In genomic region chr7:134729895-134730294, GRCh38 we compare ENCODE assay signal across 14 cellular contexts. TPM values are rescaled to one million over a fixed set of nuclear protein-coding genes. Genes with fewer than 3 reads are reported as not detected.
DNase-seq lines count a peak whose midpoint lies in the region; ATAC-seq and TF ChIP-seq lines count a peak whose summit lies in the region.
"Had no signal": no experiment of that assay in that cellular context is flagged by ENCODE, and none has a peak within 500 bp of the region (broad histone marks: within the 10 kb centered on the region; RNA-seq: fewer than 3 reads in every experiment).

No MANE protein-coding gene starts in this region.

- CTCF ChIA-PET in IMR-90 (lab: Yijun Ruan, JAX), result interaction anchor here (0.6 kb wide), 1 partner anchor 38 kb away, joined by 3 read pairs; no protein-coding TSS in a partner anchor

- peak overlapping the region; percentile 69; the same call in 2 of the 3 replicates for H2BK15ac ChIP-seq in IMR-90 (ENCODE audit: low read depth, low read length)

- in situ Hi-C loops in IMR-90 (cut with MboI; ENCODE audit: low sequenced_read_pairs) (no loop called here), KBM-7 (cut with MboI; ENCODE audit: low pct_unique_long_range_greater_than_20kb, low sequenced_read_pairs) (no loop called here)

- H3K9me3 Mint-ChIP-seq in stimulated activated effector memory CD8-positive, alpha-beta T cell treated with anti-CD3 and anti-CD28 coated beads, Interleukin-12 subunit alpha, Interleukin-12 subunit beta, amount 100 ng/mL, for 72 hours, result no peaks in the 10 kb centered on the region
- H3K9me3 Mint-ChIP-seq: activated naive CD4-positive, alpha-beta T cell treated with anti-CD3 and anti-CD28 coated beads, Interleukin-2, amount 50 U/mL, for 24 hours had no signal

- H4K8ac ChIP-seq in IMR-90 (ENCODE audit: low read depth in 2 of 2, low read length in 2 of 2), result peak overlapping the region; percentile 61 to 65; a peak in 3 of 4 replicates

- no peaks in the 10 kb centered on the region for H4K20me1 ChIP-seq in IMR-90 (ENCODE audit: insufficient read depth, low read length)

- dilution Hi-C loops in IMR-90 (cut with HindIII; ENCODE audit: low sequenced_read_pairs, unreplicated experiment), result no loop called here

- no peak overlapping the region for H3K4me3 Mint-ChIP-seq in stimulated activated effector memory CD8-positive, alpha-beta T cell treated with anti-CD3 and anti-CD28 coated beads, Interleukin-12 subunit alpha, Interleukin-12 subunit beta, amount 100 ng/mL, for 72 hours
- H3K4me3 Mint-ChIP-seq: activated naive CD4-positive, alpha-beta T cell treated with anti-CD3 and anti-CD28 coated beads, Interleukin-2, amount 50 U/mL, for 24 hours; CD14-positive monocyte; memory B cell had no signal

- peak overlapping the region; percentile 96 for H2BK20ac ChIP-seq in IMR-90 (ENCODE audit: low read depth, low read length)

- H3K9ac ChIP-seq in IMR-90 (ENCODE audit: low read depth, low read length) (peak overlapping the region; percentile 52), mucosa of rectum (ENCODE audit: low read depth in 1 of 2, low read length in 2 of 2) (no peak overlapping the region)

- POLR2A ChIA-PET in IMR-90 (lab: Charles Lee; ENCODE audit: unreplicated experiment), result no interaction called here

- peak overlapping the region; percentile 77 for H4K5ac ChIP-seq in IMR-90 (ENCODE audit: low read depth, low read length)

- H3K27ac ChIP-seq in IMR-90 (ENCODE audit: insufficient read depth, low read length) (peak overlapping the region; percentile 79; the same call in 1 of the 2 replicates), coronary artery (peak overlapping the region; percentile 84 to 92), mucosa of rectum (ENCODE audit: low read depth in 2 of 2, low read length in 2 of 2) (peak overlapping the region; percentile 45 to 64)

- H2AK9ac ChIP-seq in IMR-90 (replicated peaks; ENCODE audit: low read depth, low read length, poor library complexity), result peak overlapping the region; percentile 43

- no peak for TF ChIP-seq POLR2A in IMR-90 (IDR thresholded peaks at IDR 0.05; ENCODE audit: low read depth, low read length)

- H3K27ac Mint-ChIP-seq in stimulated activated effector memory CD8-positive, alpha-beta T cell treated with anti-CD3 and anti-CD28 coated beads, Interleukin-12 subunit alpha, Interleukin-12 subunit beta, amount 100 ng/mL, for 72 hours, result no peak overlapping the region
- H3K27ac Mint-ChIP-seq: activated naive CD4-positive, alpha-beta T cell treated with anti-CD3 and anti-CD28 coated beads, Interleukin-2, amount 50 U/mL, for 24 hours; CD14-positive monocyte; memory B cell had no signal

- H3K18ac ChIP-seq in IMR-90 (ENCODE audit: low read depth, low read length), result peak overlapping the region; percentile 68

- H3K23ac ChIP-seq in IMR-90 (ENCODE audit: low read depth, low read length), result peak overlapping the region; percentile 96

- no TSS peak for BruUV-seq in IMR-90 (replicated peaks; lab: Mats Ljungman, UMichigan)

- peaks cover 22% of the 10 kb centered on the region for H3K4me1 Mint-ChIP-seq in stimulated activated effector memory CD8-positive, alpha-beta T cell treated with anti-CD3 and anti-CD28 coated beads, Interleukin-12 subunit alpha, Interleukin-12 subunit beta, amount 100 ng/mL, for 72 hours
- H3K4me1 Mint-ChIP-seq: activated naive CD4-positive, alpha-beta T cell treated with anti-CD3 and anti-CD28 coated beads, Interleukin-2, amount 50 U/mL, for 24 hours; CD14-positive monocyte; memory B cell had no signal

- 0 out of 2 replicates have a peak overlapping the region, but pooled peaks have one; percentile 95 for H2AK5ac ChIP-seq in IMR-90 (ENCODE audit: low read depth, low read length)

- H4K91ac ChIP-seq in IMR-90 (ENCODE audit: insufficient read depth, low read depth, low read length), result peak overlapping the region; percentile 87

- no peaks in the 10 kb centered on the region for H3K27me3 ChIP-seq in IMR-90 (ENCODE audit: control insufficient read depth, insufficient read depth, low read length)
- no peaks in the 10 kb centered on the region for H3K27me3 ChIP-seq in mucosa of rectum (ENCODE audit: control insufficient read depth in 2 of 2, insufficient read depth in 2 of 2, low read length in 2 of 2)
- H3K27me3 ChIP-seq: dorsolateral prefrontal cortex had no signal

- peak overlapping the region; percentile 98 for H2BK120ac ChIP-seq in IMR-90 (ENCODE audit: low read depth, low read length)

- H3K79me1 ChIP-seq in IMR-90 (ENCODE audit: low read depth in 1 of 2, low read length in 2 of 2), result peaks cover 0 to 37% of the 10 kb centered on the region in 2 experiments; a peak in 2 of 4 replicates

- no peaks in the 10 kb centered on the region for H3K9me3 ChIP-seq in IMR-90 (ENCODE audit: control insufficient read depth, insufficient read depth, low read length)
- H3K9me3 ChIP-seq in mucosa of rectum (ENCODE audit: control insufficient read depth in 2 of 2, low read length in 2 of 2), result no peaks in the 10 kb centered on the region

- TF ChIP-seq CTCF in IMR-90 (conservative IDR thresholded peaks at IDR 0.05; ENCODE audit: low read depth, low read length) (no peak), coronary artery (IDR thresholded peaks at IDR 0.05) (no peak)

- H2BK5ac ChIP-seq in IMR-90 (ENCODE audit: low read depth, low read length, poor library complexity, severe bottlenecking), result peak overlapping the region; percentile 88

- intact Hi-C loops in IMR-90 (cut with micrococcal nuclease), result no loop called here

- H3K36me3 Mint-ChIP-seq in stimulated activated effector memory CD8-positive, alpha-beta T cell treated with anti-CD3 and anti-CD28 coated beads, Interleukin-12 subunit alpha, Interleukin-12 subunit beta, amount 100 ng/mL, for 72 hours, result peaks cover 8% of the 10 kb centered on the region
- H3K36me3 Mint-ChIP-seq: CD14-positive monocyte, memory B cell had no signal

- no peaks in the 10 kb centered on the region for H3K36me3 ChIP-seq in IMR-90 (ENCODE audit: control insufficient read depth, insufficient read depth, low read length)
- no peaks in the 10 kb centered on the region for H3K36me3 ChIP-seq in mucosa of rectum (ENCODE audit: control insufficient read depth in 2 of 2, insufficient read depth in 2 of 2, low read length in 2 of 2)

- ATAC-seq in IMR-90 (ENCODE audit: low read depth), result peak; percentile 62
- ATAC-seq in stimulated activated effector memory CD8-positive, alpha-beta T cell treated with anti-CD3 and anti-CD28 coated beads, Interleukin-12 subunit alpha, Interleukin-12 subunit beta, amount 100 ng/mL, for 72 hours, result peak; percentile 11

- peak overlapping the region; percentile 90 for H3K56ac ChIP-seq in IMR-90 (ENCODE audit: extremely low read depth, insufficient read depth, low read length)

- no peak overlapping the region; the same call in 1 of the 2 replicates for H3K4me3 ChIP-seq in IMR-90 (ENCODE audit: insufficient read depth, low read depth, low read length)
- H3K4me3 ChIP-seq in coronary artery, result peak overlapping the region; percentile 38
- H3K4me3 ChIP-seq in mucosa of rectum (ENCODE audit: low read length in 2 of 2), result no peak overlapping the region
- H3K4me3 ChIP-seq: dorsolateral prefrontal cortex had no signal

- peak overlapping the region; percentile 86 for H2AFZ ChIP-seq in IMR-90 (replicated peaks; ENCODE audit: low read length, poor library complexity)

- peaks cover 22% of the 10 kb centered on the region for H3K4me1 ChIP-seq in IMR-90 (ENCODE audit: control insufficient read depth, insufficient read depth, low read length)
- no peaks in the 10 kb centered on the region for H3K4me1 ChIP-seq in mucosa of rectum (ENCODE audit: control insufficient read depth in 2 of 2, insufficient read depth in 2 of 2, low read length in 2 of 2)

- WGBS in IMR-90 (ENCODE audit: extremely low coverage in 2 of 2, insufficient read length in 1 of 2), 2 experiments, result no CpG with 5 or more reads among the region's 4 CpGs

- DNase-seq in IMR-90 (peak; percentile 29), coronary artery (ENCODE audit: low spot score) (no peak), NCI-H1092 (lab: John Stamatoyannopoulos, UW) (no peak), SHP77 (lab: John Stamatoyannopoulos, UW) (no peak), KBM-7 (no peak)
- DNase-seq in stimulated activated effector memory CD8-positive, alpha-beta T cell treated with anti-CD3 and anti-CD28 coated beads, Interleukin-12 subunit alpha, Interleukin-12 subunit beta, amount 100 ng/mL, for 72 hours (ENCODE audit: low spot score in 2 of 2), result no peak
- no peak for DNase-seq in effector CD4-positive, alpha-beta T cell
- DNase-seq: activated CD8-positive, alpha-beta memory T cell treated with anti-CD3 and anti-CD28 coated beads for 24 hours; dorsolateral prefrontal cortex; glutamatergic neuron had no signal

- peak overlapping the region; percentile 93 for H3K4ac ChIP-seq in IMR-90 (ENCODE audit: low read depth, low read length)

- peak overlapping the region; percentile 92 for H3K14ac ChIP-seq in IMR-90 (replicated peaks; ENCODE audit: low read depth, low read length)

- no peak for TF ChIP-seq RAD21 in IMR-90 (IDR thresholded peaks at IDR 0.05; ENCODE audit: low read length)

- peaks cover 28% of the 10 kb centered on the region for H3K9me1 ChIP-seq in IMR-90 (ENCODE audit: insufficient read depth, low read length)

- H3K4me2 ChIP-seq in IMR-90 (ENCODE audit: low read depth, low read length), result peak overlapping the region; percentile 81

TF ChIP-seq in IMR-90, 13 proteins besides CTCF, POLR2A, EP300 and RAD21:
- TF ChIP-seq MXI1 (IDR thresholded peaks at IDR 0.05; ENCODE audit: borderline replicate concordance, low read depth, low read length), result no peak
- no peak for TF ChIP-seq CEBPB (IDR thresholded peaks at IDR 0.05; ENCODE audit: low read depth, low read length)
- no peak for TF ChIP-seq SMC3 (IDR thresholded peaks at IDR 0.05; ENCODE audit: low read depth, low read length)
- TF ChIP-seq RCOR1 (IDR thresholded peaks at IDR 0.05; ENCODE audit: insufficient replicate concordance, low read length), result no peak

RNA-seq across cellular contexts. Expression of gene CALD1, which starts 49.5 kb away (rescaled TPM):
- total RNA-seq in IMR-90 (2012; rRNA removed), result 487 and 532 TPM in 2 replicates
- polyA plus RNA-seq in IMR-90 (2012; rRNA removed), result 375 and 382 TPM in 2 replicates
- polyA plus RNA-seq in IMR-90 (2012; cell fraction: cytosol; rRNA removed), result 140 and 308 TPM in 2 replicates
- 114 and 384 TPM in 2 replicates for polyA plus RNA-seq in IMR-90 (2012; cell fraction: nucleus; rRNA removed; ENCODE audit: low replicate concordance)
